9 cellular contexts compared by ENCODE assay signal in genomic region chr5:77133061-77133758, GRCh38. TPM values are rescaled to one million over a fixed set of nuclear protein-coding genes. Genes with fewer than 3 reads are reported as not detected.
DNase-seq lines count a peak whose midpoint lies in the region; ATAC-seq and TF ChIP-seq lines count a peak whose summit lies in the region.
"Had no signal": no experiment of that assay in that cellular context is flagged by ENCODE, and none has a peak within 500 bp of the region (broad histone marks: within the 10 kb centered on the region; RNA-seq: fewer than 3 reads in every experiment).

No MANE protein-coding gene starts in this region.

- H3K27ac ChIP-seq in dorsolateral prefrontal cortex: peak overlapping the region; percentile 3 to 96 (median 88)

- H3K27me3 ChIP-seq in dorsolateral prefrontal cortex: no peaks in the 10 kb centered on the region

- peak; percentile 95 for DNase-seq in AG10803 (ENCODE audit: low read depth)
- peak; percentile 95 for DNase-seq in NCI-H446 treated with DMSO at 0.1 percent for 48 hours (lab: John Stamatoyannopoulos, UW)
- peak; percentile 31 to 93 (median 84) for DNase-seq in dorsolateral prefrontal cortex
- peak; percentile 92 for DNase-seq in myocyte (ENCODE audit: low read depth)
- no peak for DNase-seq in NCI-H2107 (lab: John Stamatoyannopoulos, UW)
- DNase-seq in mesenteric fat pad (ENCODE audit: low spot score): no peak
- DNase-seq: NCI-H1417 had no signal

- ATAC-seq in GM19328 (IDR thresholded peaks at IDR 0.05; ENCODE audit: unreplicated experiment) (no peak), GM19351 (IDR thresholded peaks at IDR 0.05; ENCODE audit: unreplicated experiment) (no peak)

- TF ChIP-seq CTCF in AG10803 (conservative IDR thresholded peaks at IDR 0.05; ENCODE audit: low read length) (no peak), dorsolateral prefrontal cortex (IDR thresholded peaks at IDR 0.05 in 54 of 56, conservative IDR thresholded peaks at IDR 0.05 in 2 of 56; ENCODE audit: low read depth in 1 of 56, partially characterized antibody in 56 of 56) (peak in 10 of 56 donors; percentile 3 to 33 (median 17))

- intact Hi-C loops in dorsolateral prefrontal cortex (cut with DNase I): loop anchor here (2.0 to 10.0 kb wide), 4 partner anchors 46 to 362 kb away; partner anchors contain the start of genes WDR41 (in 2 of the 2) and ZBED3 (in 2 of the 2)

- H3K4me3 ChIP-seq in AG10803 (ENCODE audit: low read length) (no peak overlapping the region), dorsolateral prefrontal cortex (no peak overlapping the region)

RNA-seq across cellular contexts. Expression of gene ZBED3, which starts 46.1 kb away (rescaled TPM):
- total RNA-seq in dorsolateral prefrontal cortex (10 to 100 TPM in 64 of 120 experiments, 1 to 10 TPM in 56; 3.1 to 27.3 (median 10.4) TPM), myocyte (0.53 and 0.68 TPM in 2 replicates), mesenteric fat pad (21.6 TPM)
- 3.6 TPM for polyA plus RNA-seq in myocyte (2012)

Comparison
In these comparisons a context has a peak if more than half of its experiments do, and no peak if none do; other contexts are left out.
1. DNase-seq: peak in AG10803 (single experiment), NCI-H446 treated with DMSO at 0.1 percent for 48 hours (single experiment), dorsolateral prefrontal cortex (10 of 10) and myocyte (single experiment); none in NCI-H2107 (single experiment) and mesenteric fat pad (single experiment).